Comparison of ENCODE assay signal across 24 cellular contexts in the genomic region with DNA sequence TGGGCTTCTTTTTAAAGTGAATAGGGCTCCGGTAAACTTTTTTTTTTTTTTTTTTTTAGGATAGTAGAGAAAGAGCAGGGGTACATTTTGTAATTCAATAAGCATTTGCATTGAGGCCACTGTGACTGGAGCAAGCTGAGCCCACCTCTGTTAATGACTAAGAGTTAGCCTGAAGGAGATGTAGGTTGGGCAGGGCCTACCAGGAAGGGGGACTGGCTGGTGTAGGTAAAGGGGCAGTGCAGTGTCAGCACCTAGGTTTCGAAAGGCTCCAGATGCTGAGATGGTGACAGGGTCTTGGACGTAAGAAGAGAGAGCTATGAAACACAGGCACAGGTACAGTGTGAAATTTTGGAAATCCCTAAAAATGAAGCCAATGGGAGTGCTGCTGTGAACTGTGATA. TPM values are rescaled to one million over a fixed set of nuclear protein-coding genes. Genes with fewer than 3 reads are reported as not detected.
DNase-seq lines count a peak whose midpoint lies in the region; ATAC-seq and TF ChIP-seq lines count a peak whose summit lies in the region.
"Had no signal": no experiment of that assay in that cellular context is flagged by ENCODE, and none has a peak within 500 bp of the region (broad histone marks: within the 10 kb centered on the region; RNA-seq: fewer than 3 reads in every experiment).

No MANE protein-coding gene starts in this region.

- H3K27ac ChIP-seq in left ventricle myocardium inferior (replicated peaks) (peak overlapping the region; percentile 81), foreskin keratinocyte (no peak overlapping the region), trophoblast cell (ENCODE audit: low read depth, low read length) (no peak overlapping the region)
- H3K27ac ChIP-seq: C4-2B, HL-60, upper lobe of right lung had no signal

- H3K4ac ChIP-seq in trophoblast cell (ENCODE audit: low read depth, low read length) = peak overlapping the region; percentile 70

- H2AFZ ChIP-seq in trophoblast cell (ENCODE audit: insufficient read depth, low read length, poor library complexity) = no peak overlapping the region

- WGBS in trophoblast cell (ENCODE audit: extremely low coverage, insufficient coverage, insufficient read length) = no CpG with 5 or more reads among the region's 3 CpGs

- CTCF ChIA-PET in activated CD8-positive, alpha-beta T cell treated with anti-CD3 and anti-CD28 coated beads, Interleukin-2, amount 10 ng/mL, durations not matched to agents 7 days and 5 days (lab: Charles Lee) = no interaction called here

- peaks cover 3% of the 10 kb centered on the region for H3K79me1 ChIP-seq in trophoblast cell (ENCODE audit: low read length)

- H3K23ac ChIP-seq in trophoblast cell (ENCODE audit: low read length) = no peak overlapping the region

- no peak overlapping the region for H2BK5ac ChIP-seq in trophoblast cell (ENCODE audit: low read depth, low read length, poor library complexity)

- H3K79me2 ChIP-seq in trophoblast cell (ENCODE audit: control insufficient read depth, insufficient read depth, low read length, poor library complexity) = peaks cover 7% of the 10 kb centered on the region

- H4K8ac ChIP-seq in trophoblast cell (ENCODE audit: low read depth, low read length) = no peak overlapping the region

- no peak overlapping the region for H3K9ac ChIP-seq in trophoblast cell (ENCODE audit: low read length)

- H2AK5ac ChIP-seq in trophoblast cell (ENCODE audit: low read length) = no peak overlapping the region

- H2BK120ac ChIP-seq in trophoblast cell (ENCODE audit: insufficient read depth, low read length, poor library complexity) = no peak overlapping the region

- H3K27me3 ChIP-seq in left ventricle myocardium inferior (ENCODE audit: low read depth) = no peaks in the 10 kb centered on the region
- H3K27me3 ChIP-seq in foreskin keratinocyte = no peaks in the 10 kb centered on the region
- no peaks in the 10 kb centered on the region for H3K27me3 ChIP-seq in trophoblast cell (ENCODE audit: insufficient read depth, low read length)
- H3K27me3 ChIP-seq: upper lobe of right lung had no signal

- no peak overlapping the region for H3K27ac Mint-ChIP-seq in activated CD8-positive, alpha-beta T cell treated with anti-CD3 and anti-CD28 coated beads, Interleukin-2, amount 10 ng/mL, durations not matched to agents 7 days and 5 days
- H3K27ac Mint-ChIP-seq: activated CD4-positive, alpha-beta memory T cell treated with anti-CD3 and anti-CD28 coated beads for 36 hours; activated naive CD4-positive, alpha-beta T cell treated with anti-CD3 and anti-CD28 coated beads for 36 hours; endodermal cell; mesothelial cell of epicardium; T-helper 2 cell treated with Interferon-gamma antibody and Interleukin-4, amounts not matched to agents 5 μg/mL and 100 μg/mL, for 36 hours had no signal

- DNase-seq in left ventricle myocardium inferior (no peak), left ventricle myocardium superior (no peak), foreskin keratinocyte (no peak), trophoblast cell (peak in 1 of 2 donors; percentile 12), NCI-H2107 treated with DMSO at 0.1 percent for 48 hours (lab: John Stamatoyannopoulos, UW; ENCODE audit: unreplicated experiment) (no peak), head of caudate nucleus (no peak), NCI-H526 (lab: John Stamatoyannopoulos, UW) (no peak)
- DNase-seq in activated CD8-positive, alpha-beta T cell treated with anti-CD3 and anti-CD28 coated beads, Interleukin-2, amount 10 ng/mL, durations not matched to agents 7 days and 5 days = no peak
- DNase-seq: activated CD4-positive, alpha-beta memory T cell treated with anti-CD3 and anti-CD28 coated beads for 36 hours; activated naive CD4-positive, alpha-beta T cell treated with anti-CD3 and anti-CD28 coated beads for 36 hours; aorta; DMS 273 treated with DMSO at 0.1 percent for 48 hours; H7; MM.1S; NCI-H1436 treated with DMSO at 0.1 percent for 48 hours; NCI-H2171; NCI-H774; stimulated activated naive B cell treated with anti-CD40 and anti-IgM and Interleukin-4, amounts not matched to agents 10 μg/mL and 1 μg/mL and 100 μg/mL, for 72 hours; upper lobe of right lung had no signal

- H3K27me3 Mint-ChIP-seq in activated CD8-positive, alpha-beta T cell treated with anti-CD3 and anti-CD28 coated beads, Interleukin-2, amount 10 ng/mL, durations not matched to agents 7 days and 5 days (ENCODE audit: low read depth) = peaks cover 2% of the 10 kb centered on the region
- H3K27me3 Mint-ChIP-seq: activated CD4-positive, alpha-beta memory T cell treated with anti-CD3 and anti-CD28 coated beads for 36 hours; stimulated activated naive B cell treated with anti-CD40 and anti-IgM and Interleukin-4, amounts not matched to agents 10 μg/mL and 1 μg/mL and 100 μg/mL, for 72 hours had no signal

- TF ChIP-seq CTCF in left ventricle myocardium inferior (IDR thresholded peaks at IDR 0.05; ENCODE audit: borderline replicate concordance) = no peak
- no peak for TF ChIP-seq CTCF in foreskin keratinocyte (conservative IDR thresholded peaks at IDR 0.05)

- H4K12ac ChIP-seq in trophoblast cell (ENCODE audit: low read depth, low read length) = no peak overlapping the region

- H4K91ac ChIP-seq in trophoblast cell (ENCODE audit: low read depth, low read length) = no peak overlapping the region

- peaks cover 4% of the 10 kb centered on the region for H3K36me3 ChIP-seq in left ventricle myocardium inferior
- peaks cover 6 to 7% of the 10 kb centered on the region in 2 experiments for H3K36me3 ChIP-seq in trophoblast cell (ENCODE audit: control insufficient read depth in 1 of 2, insufficient read depth in 2 of 2, low read length in 2 of 2)

- intact Hi-C loops in left ventricle myocardium inferior (cut with micrococcal nuclease) = no loop called here
- intact Hi-C loops in left ventricle myocardium superior (cut with micrococcal nuclease) = no loop called here
- intact Hi-C loops in head of caudate nucleus (cut with DNase I) = no loop called here

- H3K4me3 ChIP-seq in left ventricle myocardium inferior = no peak overlapping the region
- no peak overlapping the region for H3K4me3 ChIP-seq in trophoblast cell (ENCODE audit: low read depth, low read length)
- H3K4me3 ChIP-seq: upper lobe of right lung had no signal

- H2BK12ac ChIP-seq in trophoblast cell (ENCODE audit: low read length) = no peak overlapping the region

- peaks cover 48% of the 10 kb centered on the region for H3K4me1 Mint-ChIP-seq in activated CD8-positive, alpha-beta T cell treated with anti-CD3 and anti-CD28 coated beads, Interleukin-2, amount 10 ng/mL, durations not matched to agents 7 days and 5 days (ENCODE audit: low read depth)

- H3K9me3 ChIP-seq in left ventricle myocardium inferior (replicated peaks) (no peaks in the 10 kb centered on the region), trophoblast cell (ENCODE audit: insufficient read depth, low read depth, low read length) (no peaks in the 10 kb centered on the region)
- H3K9me3 ChIP-seq: upper lobe of right lung had no signal

- H3K18ac ChIP-seq in trophoblast cell (ENCODE audit: low read length) = peak overlapping the region; percentile 77

- H3K9me3 Mint-ChIP-seq in activated CD8-positive, alpha-beta T cell treated with anti-CD3 and anti-CD28 coated beads, Interleukin-2, amount 10 ng/mL, durations not matched to agents 7 days and 5 days (ENCODE audit: insufficient read depth) = no peaks in the 10 kb centered on the region
- H3K9me3 Mint-ChIP-seq: activated CD4-positive, alpha-beta memory T cell treated with anti-CD3 and anti-CD28 coated beads for 36 hours; activated naive CD4-positive, alpha-beta T cell treated with anti-CD3 and anti-CD28 coated beads for 36 hours; endodermal cell; mesothelial cell of epicardium; stimulated activated naive B cell treated with anti-CD40 and anti-IgM and Interleukin-4, amounts not matched to agents 10 μg/mL and 1 μg/mL and 100 μg/mL, for 72 hours; T-helper 2 cell treated with Interferon-gamma antibody and Interleukin-4, amounts not matched to agents 5 μg/mL and 100 μg/mL, for 36 hours had no signal

- H3K4me2 ChIP-seq in trophoblast cell (ENCODE audit: low read length) = peak overlapping the region; percentile 8

- H3K4me3 Mint-ChIP-seq in activated CD8-positive, alpha-beta T cell treated with anti-CD3 and anti-CD28 coated beads, Interleukin-2, amount 10 ng/mL, durations not matched to agents 7 days and 5 days = no peak overlapping the region
- H3K4me3 Mint-ChIP-seq: activated CD4-positive, alpha-beta memory T cell treated with anti-CD3 and anti-CD28 coated beads for 36 hours; activated naive CD4-positive, alpha-beta T cell treated with anti-CD3 and anti-CD28 coated beads for 36 hours; endodermal cell; mesothelial cell of epicardium; stimulated activated naive B cell treated with anti-CD40 and anti-IgM and Interleukin-4, amounts not matched to agents 10 μg/mL and 1 μg/mL and 100 μg/mL, for 72 hours; T-helper 2 cell treated with Interferon-gamma antibody and Interleukin-4, amounts not matched to agents 5 μg/mL and 100 μg/mL, for 36 hours had no signal

- ATAC-seq in left ventricle myocardium superior (no peak), foreskin keratinocyte (peak; percentile 36)
- no peak for ATAC-seq in activated CD8-positive, alpha-beta T cell treated with anti-CD3 and anti-CD28 coated beads, Interleukin-2, amount 10 ng/mL, durations not matched to agents 7 days and 5 days
- ATAC-seq: stimulated activated naive B cell treated with anti-CD40 and anti-IgM and Interleukin-4, amounts not matched to agents 10 μg/mL and 1 μg/mL and 100 μg/mL, for 72 hours; upper lobe of right lung had no signal

- peaks cover 21% of the 10 kb centered on the region for H3K36me3 Mint-ChIP-seq in activated CD8-positive, alpha-beta T cell treated with anti-CD3 and anti-CD28 coated beads, Interleukin-2, amount 10 ng/mL, durations not matched to agents 7 days and 5 days (ENCODE audit: low read depth)

- H3K4me1 ChIP-seq in left ventricle myocardium inferior (peaks cover 95% of the 10 kb centered on the region), foreskin keratinocyte (peaks cover 23% of the 10 kb centered on the region), trophoblast cell (ENCODE audit: control insufficient read depth in 1 of 2, insufficient read depth in 2 of 2, low read length in 2 of 2) (peaks cover 18 to 26% of the 10 kb centered on the region in 2 experiments)

- POLR2A ChIA-PET in activated CD8-positive, alpha-beta T cell treated with anti-CD3 and anti-CD28 coated beads, Interleukin-2, amount 10 ng/mL, durations not matched to agents 7 days and 5 days (lab: Charles Lee) = no interaction called here

- H3K14ac ChIP-seq in trophoblast cell (ENCODE audit: low read length) = no peak overlapping the region

RNA-seq across cellular contexts. Expression of a gene that starts 30.7 kb away (rescaled TPM):
- total RNA-seq in left ventricle myocardium inferior (97.4 TPM), left ventricle myocardium superior (109 TPM), foreskin keratinocyte (23.0 and 27.5 TPM in 2 replicates)
- polyA plus RNA-seq in foreskin keratinocyte = 2.2 and 2.8 TPM in 2 replicates
- polyA plus RNA-seq in trophoblast cell (2013) = 29.2 and 30.6 TPM in 2 replicates
- 10 to 100 TPM; 51.3 to 58.9 TPM for total RNA-seq in activated CD8-positive, alpha-beta T cell treated with anti-CD3 and anti-CD28 coated beads, Interleukin-2, amount 10 ng/mL, durations not matched to agents 7 days and 5 days
